9 cellular contexts compared by ENCODE assay signal in the genomic region with DNA sequence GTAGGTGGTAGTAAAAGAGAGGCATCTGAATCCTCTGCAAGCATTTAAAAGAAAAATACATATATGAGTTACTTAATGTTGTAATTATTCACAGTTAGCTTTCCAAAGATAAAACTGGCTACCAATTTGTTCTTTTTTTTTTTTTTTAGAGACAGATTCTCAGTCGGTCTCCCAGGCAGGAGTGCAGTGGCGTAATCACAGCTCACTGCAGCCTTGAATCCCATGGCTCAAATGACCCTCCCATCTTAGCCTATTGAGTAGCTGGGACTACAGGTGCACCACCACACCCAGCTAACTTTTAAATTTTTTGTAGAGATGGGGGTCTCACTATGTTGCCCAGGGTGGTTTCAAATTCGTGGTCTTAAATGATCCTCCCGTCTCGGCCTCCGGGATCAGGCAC.
"Had no signal": no experiment of that assay in that cellular context is flagged by ENCODE, and none has a peak within 500 bp of the region (broad histone marks: within the 10 kb centered on the region; RNA-seq: fewer than 3 reads in every experiment).

No MANE protein-coding gene starts in this region.

- H3K9me3 Mint-ChIP-seq: HFFc6 had no signal

- H3K9ac ChIP-seq: GM23248 had no signal

- ATAC-seq: GM23338, HCT116 had no signal

- H3K4me3 ChIP-seq: GM23248, GM23338, HAP-1 had no signal

- H3K27ac Mint-ChIP-seq: GM23338, H9, HFFc6 had no signal

- H3K27ac ChIP-seq: GM23248 had no signal

- H3K36me3 ChIP-seq: HAP-1 had no signal

- DNase-seq: GM23248, GOT3, H7, H9, HCEC 1CT, HFFc6 had no signal

- H2AFZ ChIP-seq: GM23248, GM23338 had no signal

- H3K9me3 ChIP-seq: HAP-1 had no signal

- H3K4me3 Mint-ChIP-seq: GM23338, H9, HFFc6 had no signal

- H3K4me1 ChIP-seq: HAP-1 had no signal

- H3K4me2 ChIP-seq: GM23338 had no signal
